11 cellular contexts compared by ENCODE assay signal in genomic region chr13:32284927-32285632, GRCh38. TPM values are rescaled to one million over a fixed set of nuclear protein-coding genes. Genes with fewer than 3 reads are reported as not detected.
A peak's percentile ranks its signal among the peaks of the same experiment; 100 is the strongest.
DNase-seq lines count a peak whose midpoint lies in the region; ATAC-seq and TF ChIP-seq lines count a peak whose summit lies in the region.
"Had no signal": no experiment of that assay in that cellular context is flagged by ENCODE, and none has a peak within 500 bp of the region (broad histone marks: within the 10 kb centered on the region; RNA-seq: fewer than 3 reads in every experiment).

No MANE protein-coding gene starts in this region.

- H3K4me3 Mint-ChIP-seq in GM23338 = no peak overlapping the region
- H3K4me3 Mint-ChIP-seq in MCF 10A (ENCODE audit: unreplicated experiment) = no peak overlapping the region
- no peak overlapping the region for H3K4me3 Mint-ChIP-seq in Caco-2 (ENCODE audit: unreplicated experiment)
- no peak overlapping the region for H3K4me3 Mint-ChIP-seq in naive thymus-derived CD8-positive, alpha-beta T cell

- H3K9me2 ChIP-seq in GM23338 (ENCODE audit: insufficient read depth) = no peaks in the 10 kb centered on the region

- WGBS in sigmoid colon, 2 donors = 44 to 62% methylated on average over 6 of the region's 6 CpGs

- no peak overlapping the region for H3K27ac Mint-ChIP-seq in GM23338
- peak overlapping the region; percentile 78 for H3K27ac Mint-ChIP-seq in MCF 10A (ENCODE audit: low read depth, unreplicated experiment)
- no peak overlapping the region for H3K27ac Mint-ChIP-seq in Caco-2 (ENCODE audit: unreplicated experiment)
- peak overlapping the region in 1 of 10 donors; percentile 20 for H3K27ac Mint-ChIP-seq in naive thymus-derived CD8-positive, alpha-beta T cell

- H3K4me2 ChIP-seq in GM23338 = no peak overlapping the region

- no peaks in the 10 kb centered on the region for H3K27me3 ChIP-seq in GM23338 (ENCODE audit: insufficient read depth)
- no peaks in the 10 kb centered on the region for H3K27me3 ChIP-seq in sigmoid colon
- no peaks in the 10 kb centered on the region for H3K27me3 ChIP-seq in Caco-2 (replicated peaks; ENCODE audit: control insufficient read depth, insufficient read depth, low read length)

- no peak for DNase-seq in GM23338 (ENCODE audit: low spot score)
- DNase-seq in MCF 10A (ENCODE audit: unreplicated experiment) = peak; percentile 95
- DNase-seq in inferior parietal cortex (ENCODE audit: extremely low spot score) = peak; percentile 73
- no peak for DNase-seq in sigmoid colon
- DNase-seq in Caco-2 = no peak
- DNase-seq in naive thymus-derived CD8-positive, alpha-beta T cell = no peak
- DNase-seq in activated T-cell treated with anti-CD3 and anti-CD28 coated beads for 4 hours = no peak
- DNase-seq: effector CD8-positive, alpha-beta T cell; NCI-H1105 treated with DMSO at 0.1 percent for 48 hours; stimulated activated CD4-positive, alpha-beta T cell treated with anti-CD3 and anti-CD28 coated beads, Interleukin-4, amount 100 ng/mL, for 24 hours had no signal

- H3K4me3 ChIP-seq in GM23338 (no peak overlapping the region), sigmoid colon (no peak overlapping the region), Caco-2 (ENCODE audit: low read depth, low read length) (no peak overlapping the region)

- H3K4me1 ChIP-seq in GM23338 (ENCODE audit: insufficient read depth) = no peaks in the 10 kb centered on the region
- peaks cover 0 to 45% (median 28%) of the 10 kb centered on the region in 4 donors for H3K4me1 ChIP-seq in sigmoid colon
- H3K4me1 ChIP-seq in Caco-2 = no peaks in the 10 kb centered on the region

- no peak overlapping the region for H2AFZ ChIP-seq in GM23338

- H3K9me3 ChIP-seq in sigmoid colon (no peaks in the 10 kb centered on the region), Caco-2 (no peaks in the 10 kb centered on the region)

- no peaks in the 10 kb centered on the region for H3K79me2 ChIP-seq in GM23338 (replicated peaks; ENCODE audit: insufficient read depth)

- H3K9me3 Mint-ChIP-seq in GM23338 (no peaks in the 10 kb centered on the region), MCF 10A (ENCODE audit: unreplicated experiment) (no peaks in the 10 kb centered on the region), Caco-2 (ENCODE audit: unreplicated experiment) (no peaks in the 10 kb centered on the region)
- no peaks in the 10 kb centered on the region for H3K9me3 Mint-ChIP-seq in naive thymus-derived CD8-positive, alpha-beta T cell

- no peaks in the 10 kb centered on the region for H4K20me1 ChIP-seq in GM23338 (replicated peaks; ENCODE audit: insufficient read depth)

- no peak for TF ChIP-seq POLR2A in sigmoid colon (IDR thresholded peaks at IDR 0.05)

- H3K36me3 Mint-ChIP-seq in GM23338 (ENCODE audit: low read depth) = no peaks in the 10 kb centered on the region
- peaks cover 8% of the 10 kb centered on the region for H3K36me3 Mint-ChIP-seq in MCF 10A (ENCODE audit: insufficient read depth, unreplicated experiment)
- no peaks in the 10 kb centered on the region for H3K36me3 Mint-ChIP-seq in Caco-2 (ENCODE audit: insufficient read depth, unreplicated experiment)
- H3K36me3 Mint-ChIP-seq in naive thymus-derived CD8-positive, alpha-beta T cell = no peaks in the 10 kb centered on the region

- BruUV-seq in MCF 10A (replicated peaks; lab: Mats Ljungman, UMichigan) (no TSS peak), Caco-2 (replicated peaks; lab: Mats Ljungman, UMichigan) (no TSS peak)

- POLR2A ChIA-PET in MCF 10A (lab: Yijun Ruan, JAX) = interaction anchor here (0.6 to 1.8 kb wide), 5 partner anchors 10 to 160 kb away, joined by 3 to 8 read pairs (median 4); no protein-coding TSS in a partner anchor
- POLR2A ChIA-PET in Caco-2 (lab: Charles Lee) = no interaction called here
- POLR2A ChIA-PET in naive thymus-derived CD8-positive, alpha-beta T cell (lab: Charles Lee) = no interaction called here

- H3K27ac ChIP-seq in GM23338 (ENCODE audit: low read depth) (peak overlapping the region; percentile 5; the same call in 1 of the 2 replicates), sigmoid colon (peak overlapping the region; percentile 64 to 82 (median 81))

- TF ChIP-seq CTCF in GM23338 (conservative IDR thresholded peaks at IDR 0.05; ENCODE audit: low read depth in 2 of 2) = no peak
- no peak for TF ChIP-seq CTCF in MCF 10A (IDR thresholded peaks at IDR 0.05; ENCODE audit: unreplicated experiment)
- no peak for TF ChIP-seq CTCF in sigmoid colon (IDR thresholded peaks at IDR 0.05)
- TF ChIP-seq CTCF in Caco-2 (IDR thresholded peaks at IDR 0.05; ENCODE audit: insufficient read depth in 1 of 2, low read depth in 1 of 2, low read length in 1 of 2, severe bottlenecking in 1 of 2, unreplicated experiment in 1 of 2) = no peak

- no peak for TF ChIP-seq EP300 in sigmoid colon (IDR thresholded peaks at IDR 0.05)

- H3K36me3 ChIP-seq in GM23338 (ENCODE audit: insufficient read depth) (no peaks in the 10 kb centered on the region), sigmoid colon (peaks cover 0 to 5% (median 2%) of the 10 kb centered on the region in 4 donors), Caco-2 (ENCODE audit: control insufficient read depth, insufficient read depth, low read length) (no peaks in the 10 kb centered on the region)

- H3K27me3 Mint-ChIP-seq in GM23338 (ENCODE audit: insufficient read depth, low read depth, poor library complexity) (no peaks in the 10 kb centered on the region), MCF 10A (ENCODE audit: insufficient read depth, unreplicated experiment) (no peaks in the 10 kb centered on the region), Caco-2 (ENCODE audit: insufficient read depth, unreplicated experiment) (no peaks in the 10 kb centered on the region)
- no peaks in the 10 kb centered on the region for H3K27me3 Mint-ChIP-seq in naive thymus-derived CD8-positive, alpha-beta T cell

- CTCF ChIA-PET in MCF 10A (lab: Yijun Ruan, JAX) (interaction anchor here (0.7 to 1.5 kb wide), 5 partner anchors 16 to 376 kb away, joined by 3 to 7 read pairs (median 5); no protein-coding TSS in a partner anchor), Caco-2 (lab: Charles Lee) (interaction anchor here (1.2 kb wide), 1 partner anchor 120 kb away, joined by 3 read pairs; no protein-coding TSS in a partner anchor)

- ATAC-seq in GM23338 (peak; percentile 59), HG03139 (IDR thresholded peaks at IDR 0.05; ENCODE audit: unreplicated experiment) (no peak)
- ATAC-seq in naive thymus-derived CD8-positive, alpha-beta T cell = no peak

- H3F3A ChIP-seq in GM23338 (replicated peaks; ENCODE audit: low read depth) = no peaks in the 10 kb centered on the region

- intact Hi-C loops in MCF 10A (cut with micrococcal nuclease) = no loop called here
- intact Hi-C loops in sigmoid colon (cut with DNase I) = no loop called here
- intact Hi-C loops in Caco-2 (cut with micrococcal nuclease; ENCODE audit: unreplicated experiment) = no loop called here

- H3K4me1 Mint-ChIP-seq in GM23338 = peaks cover 10% of the 10 kb centered on the region; the same call in 2 of the 3 replicates
- peaks cover 12% of the 10 kb centered on the region for H3K4me1 Mint-ChIP-seq in MCF 10A (ENCODE audit: insufficient read depth, unreplicated experiment)
- H3K4me1 Mint-ChIP-seq in Caco-2 (ENCODE audit: low read depth, unreplicated experiment) = peaks cover 5% of the 10 kb centered on the region
- no peaks in the 10 kb centered on the region for H3K4me1 Mint-ChIP-seq in naive thymus-derived CD8-positive, alpha-beta T cell

TF ChIP-seq in GM23338, 12 proteins besides CTCF, POLR2A, EP300 and RAD21 (continues in another document):
- TF ChIP-seq EZH2 (IDR thresholded peaks at IDR 0.05; ENCODE audit: low read depth, unreplicated experiment) (no peak), ZNF331 (CRISPR knock-in tag; IDR thresholded peaks at IDR 0.05; ENCODE audit: low read depth) (no peak)

RNA-seq across cellular contexts. Expression of gene ZAR1L, which starts 30.1 kb away (rescaled TPM):
- total RNA-seq in GM23338 (2014; rRNA removed; shearing (Covaris generic)) = 0.23 and 0.56 TPM in 2 replicates
- polyA plus RNA-seq in GM23338 (2016; fragmentation: Nextera tagmentation; extraction: Ambion mirVana) = 0.31 and 0.37 TPM in 2 replicates
- total RNA-seq in MCF 10A (2022) = not detected in 2 replicates
- total RNA-seq in sigmoid colon = not detected
- polyA plus RNA-seq in sigmoid colon = not detected
- 0.53 TPM in 1 of 2 replicates, not detected in the other for total RNA-seq in Caco-2 (2022)
- under 1 TPM; 0.25 to 0.34 TPM for total RNA-seq in naive thymus-derived CD8-positive, alpha-beta T cell
- polyA plus RNA-seq in naive thymus-derived CD8-positive, alpha-beta T cell = not detected

RNA-seq across cellular contexts. Expression of gene BRCA2, which starts 30.2 kb away (rescaled TPM):
- total RNA-seq in GM23338 (2014; rRNA removed; shearing (Covaris generic)) = 22.4 and 28.6 TPM in 2 replicates
- 28.1 and 38.7 TPM in 2 replicates for polyA plus RNA-seq in GM23338 (2016; fragmentation: Nextera tagmentation; extraction: Ambion mirVana)
- total RNA-seq in MCF 10A (2022) = 7.9 and 11.9 TPM in 2 replicates
- 1 to 10 TPM in 1 of 4 donors, under 1 TPM in 3; 0.49 to 1.1 (median 0.63) TPM for total RNA-seq in sigmoid colon
- polyA plus RNA-seq in sigmoid colon = 1 to 10 TPM in 1 of 3 donors, under 1 TPM in 1, not detected in 1; 0.23 to 2.4 TPM
- 29.8 and 32.5 TPM in 2 replicates for total RNA-seq in Caco-2 (2022)
- total RNA-seq in naive thymus-derived CD8-positive, alpha-beta T cell = 1 to 10 TPM; 3.6 TPM
- polyA plus RNA-seq in naive thymus-derived CD8-positive, alpha-beta T cell = 1 to 10 TPM in 2 of 3 donors, under 1 TPM in 1; 0.59 to 1.2 (median 1.0) TPM

Comparison
In these comparisons a context has a peak if more than half of its experiments do, and no peak if none do; other contexts are left out.
1. DNase-seq: peak in MCF 10A (single experiment) and inferior parietal cortex (single experiment); none in GM23338 (single experiment), sigmoid colon (single experiment), Caco-2 (0 of 2), naive thymus-derived CD8-positive, alpha-beta T cell (0 of 10) and activated T-cell treated with anti-CD3 and anti-CD28 coated beads for 4 hours (single experiment).